Comparison of ENCODE assay signal across 2 cellular contexts in the genomic region with DNA sequence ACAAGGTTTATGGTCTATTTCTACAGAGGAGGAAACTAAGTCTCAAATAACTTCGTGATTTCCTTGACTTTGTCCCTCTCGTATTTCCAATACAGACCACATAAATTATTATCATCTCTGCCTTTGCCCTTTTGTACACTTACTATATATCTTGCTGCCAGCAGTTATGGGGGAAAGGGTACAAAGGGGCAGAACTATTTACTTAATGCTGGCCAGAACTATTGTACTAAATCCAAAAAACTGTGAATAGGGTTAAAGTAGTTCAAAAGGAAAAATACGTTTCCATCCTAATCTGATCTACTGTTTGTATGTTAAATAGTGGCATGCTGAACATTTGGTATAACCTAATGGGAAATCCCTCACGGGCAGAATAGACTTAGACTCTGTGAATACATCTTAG.
TF ChIP-seq lines count a peak whose summit lies in the region.

No MANE protein-coding gene starts in this region.

TF ChIP-seq in liver, 16 proteins besides CTCF, POLR2A, EP300 and RAD21 (continued from another document):
- TF ChIP-seq ZBTB33 (IDR thresholded peaks at IDR 0.05) = no peak
- TF ChIP-seq, protein P1, sequence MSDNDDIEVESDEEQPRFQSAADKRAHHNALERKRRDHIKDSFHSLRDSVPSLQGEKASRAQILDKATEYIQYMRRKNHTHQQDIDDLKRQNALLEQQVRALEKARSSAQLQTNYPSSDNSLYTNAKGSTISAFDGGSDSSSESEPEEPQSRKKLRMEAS (IDR thresholded peaks at IDR 0.05) = no peak
- TF ChIP-seq, protein P2, sequence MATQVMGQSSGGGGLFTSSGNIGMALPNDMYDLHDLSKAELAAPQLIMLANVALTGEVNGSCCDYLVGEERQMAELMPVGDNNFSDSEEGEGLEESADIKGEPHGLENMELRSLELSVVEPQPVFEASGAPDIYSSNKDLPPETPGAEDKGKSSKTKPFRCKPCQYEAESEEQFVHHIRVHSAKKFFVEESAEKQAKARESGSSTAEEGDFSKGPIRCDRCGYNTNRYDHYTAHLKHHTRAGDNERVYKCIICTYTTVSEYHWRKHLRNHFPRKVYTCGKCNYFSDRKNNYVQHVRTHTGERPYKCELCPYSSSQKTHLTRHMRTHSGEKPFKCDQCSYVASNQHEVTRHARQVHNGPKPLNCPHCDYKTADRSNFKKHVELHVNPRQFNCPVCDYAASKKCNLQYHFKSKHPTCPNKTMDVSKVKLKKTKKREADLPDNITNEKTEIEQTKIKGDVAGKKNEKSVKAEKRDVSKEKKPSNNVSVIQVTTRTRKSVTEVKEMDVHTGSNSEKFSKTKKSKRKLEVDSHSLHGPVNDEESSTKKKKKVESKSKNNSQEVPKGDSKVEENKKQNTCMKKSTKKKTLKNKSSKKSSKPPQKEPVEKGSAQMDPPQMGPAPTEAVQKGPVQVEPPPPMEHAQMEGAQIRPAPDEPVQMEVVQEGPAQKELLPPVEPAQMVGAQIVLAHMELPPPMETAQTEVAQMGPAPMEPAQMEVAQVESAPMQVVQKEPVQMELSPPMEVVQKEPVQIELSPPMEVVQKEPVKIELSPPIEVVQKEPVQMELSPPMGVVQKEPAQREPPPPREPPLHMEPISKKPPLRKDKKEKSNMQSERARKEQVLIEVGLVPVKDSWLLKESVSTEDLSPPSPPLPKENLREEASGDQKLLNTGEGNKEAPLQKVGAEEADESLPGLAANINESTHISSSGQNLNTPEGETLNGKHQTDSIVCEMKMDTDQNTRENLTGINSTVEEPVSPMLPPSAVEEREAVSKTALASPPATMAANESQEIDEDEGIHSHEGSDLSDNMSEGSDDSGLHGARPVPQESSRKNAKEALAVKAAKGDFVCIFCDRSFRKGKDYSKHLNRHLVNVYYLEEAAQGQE (IDR thresholded peaks at IDR 0.05) = no peak
- peak; percentile 72 for TF ChIP-seq SP1 (IDR thresholded peaks at IDR 0.05)
- peak; percentile 59 to 78 for TF ChIP-seq HNF4A (conservative IDR thresholded peaks at IDR 0.05)
- peak; percentile 21 for TF ChIP-seq HNF4G (IDR thresholded peaks at IDR 0.05)
- TF ChIP-seq FOXA2 (IDR thresholded peaks at IDR 0.05) = peak; percentile 28

TF ChIP-seq in HepG2, 621 proteins besides CTCF, POLR2A, EP300 and RAD21 (continues in another document):
- TF ChIP-seq ARID4A (CRISPR knock-in tag; IDR thresholded peaks at IDR 0.05; ENCODE audit: borderline replicate concordance) (no peak), ESRRA (CRISPR knock-in tag; IDR thresholded peaks at IDR 0.05; ENCODE audit: low read depth) (no peak), RNF2 (conservative IDR thresholded peaks at IDR 0.05; ENCODE audit: low read depth) (no peak), NFAT5 (CRISPR knock-in tag; IDR thresholded peaks at IDR 0.05) (no peak), ZBTB42 (CRISPR knock-in tag; IDR thresholded peaks at IDR 0.05) (no peak), LRRFIP1 (CRISPR knock-in tag; conservative IDR thresholded peaks at IDR 0.05) (no peak), ETS1 (CRISPR knock-in tag; IDR thresholded peaks at IDR 0.05) (no peak), KDM5A (IDR thresholded peaks at IDR 0.05; ENCODE audit: borderline replicate concordance, low read length) (no peak), ZNF329 (CRISPR knock-in tag; IDR thresholded peaks at IDR 0.05; ENCODE audit: low read depth) (no peak), ZNF264 (CRISPR knock-in tag; IDR thresholded peaks at IDR 0.05) (no peak), FOXK2 (IDR thresholded peaks at IDR 0.05) (no peak), ZSCAN30 (CRISPR knock-in tag; IDR thresholded peaks at IDR 0.05) (no peak), THAP8 (CRISPR knock-in tag; IDR thresholded peaks at IDR 0.05; ENCODE audit: borderline replicate concordance) (no peak), REPIN1 (CRISPR knock-in tag; IDR thresholded peaks at IDR 0.05; ENCODE audit: borderline replicate concordance, low read depth) (no peak)
- TF ChIP-seq, protein P3, sequence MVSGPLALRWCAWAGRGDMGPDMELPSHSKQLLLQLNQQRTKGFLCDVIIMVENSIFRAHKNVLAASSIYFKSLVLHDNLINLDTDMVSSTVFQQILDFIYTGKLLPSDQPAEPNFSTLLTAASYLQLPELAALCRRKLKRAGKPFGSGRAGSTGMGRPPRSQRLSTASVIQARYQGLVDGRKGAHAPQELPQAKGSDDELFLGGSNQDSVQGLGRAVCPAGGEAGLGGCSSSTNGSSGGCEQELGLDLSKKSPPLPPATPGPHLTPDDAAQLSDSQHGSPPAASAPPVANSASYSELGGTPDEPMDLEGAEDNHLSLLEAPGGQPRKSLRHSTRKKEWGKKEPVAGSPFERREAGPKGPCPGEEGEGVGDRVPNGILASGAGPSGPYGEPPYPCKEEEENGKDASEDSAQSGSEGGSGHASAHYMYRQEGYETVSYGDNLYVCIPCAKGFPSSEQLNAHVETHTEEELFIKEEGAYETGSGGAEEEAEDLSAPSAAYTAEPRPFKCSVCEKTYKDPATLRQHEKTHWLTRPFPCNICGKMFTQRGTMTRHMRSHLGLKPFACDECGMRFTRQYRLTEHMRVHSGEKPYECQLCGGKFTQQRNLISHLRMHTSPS (CRISPR knock-in tag; IDR thresholded peaks at IDR 0.05; ENCODE audit: low read depth) = no peak
- TF ChIP-seq, protein P4, sequence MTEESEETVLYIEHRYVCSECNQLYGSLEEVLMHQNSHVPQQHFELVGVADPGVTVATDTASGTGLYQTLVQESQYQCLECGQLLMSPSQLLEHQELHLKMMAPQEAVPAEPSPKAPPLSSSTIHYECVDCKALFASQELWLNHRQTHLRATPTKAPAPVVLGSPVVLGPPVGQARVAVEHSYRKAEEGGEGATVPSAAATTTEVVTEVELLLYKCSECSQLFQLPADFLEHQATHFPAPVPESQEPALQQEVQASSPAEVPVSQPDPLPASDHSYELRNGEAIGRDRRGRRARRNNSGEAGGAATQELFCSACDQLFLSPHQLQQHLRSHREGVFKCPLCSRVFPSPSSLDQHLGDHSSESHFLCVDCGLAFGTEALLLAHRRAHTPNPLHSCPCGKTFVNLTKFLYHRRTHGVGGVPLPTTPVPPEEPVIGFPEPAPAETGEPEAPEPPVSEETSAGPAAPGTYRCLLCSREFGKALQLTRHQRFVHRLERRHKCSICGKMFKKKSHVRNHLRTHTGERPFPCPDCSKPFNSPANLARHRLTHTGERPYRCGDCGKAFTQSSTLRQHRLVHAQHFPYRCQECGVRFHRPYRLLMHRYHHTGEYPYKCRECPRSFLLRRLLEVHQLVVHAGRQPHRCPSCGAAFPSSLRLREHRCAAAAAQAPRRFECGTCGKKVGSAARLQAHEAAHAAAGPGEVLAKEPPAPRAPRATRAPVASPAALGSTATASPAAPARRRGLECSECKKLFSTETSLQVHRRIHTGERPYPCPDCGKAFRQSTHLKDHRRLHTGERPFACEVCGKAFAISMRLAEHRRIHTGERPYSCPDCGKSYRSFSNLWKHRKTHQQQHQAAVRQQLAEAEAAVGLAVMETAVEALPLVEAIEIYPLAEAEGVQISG (CRISPR knock-in tag; IDR thresholded peaks at IDR 0.05) = no peak
- TF ChIP-seq, protein P5, sequence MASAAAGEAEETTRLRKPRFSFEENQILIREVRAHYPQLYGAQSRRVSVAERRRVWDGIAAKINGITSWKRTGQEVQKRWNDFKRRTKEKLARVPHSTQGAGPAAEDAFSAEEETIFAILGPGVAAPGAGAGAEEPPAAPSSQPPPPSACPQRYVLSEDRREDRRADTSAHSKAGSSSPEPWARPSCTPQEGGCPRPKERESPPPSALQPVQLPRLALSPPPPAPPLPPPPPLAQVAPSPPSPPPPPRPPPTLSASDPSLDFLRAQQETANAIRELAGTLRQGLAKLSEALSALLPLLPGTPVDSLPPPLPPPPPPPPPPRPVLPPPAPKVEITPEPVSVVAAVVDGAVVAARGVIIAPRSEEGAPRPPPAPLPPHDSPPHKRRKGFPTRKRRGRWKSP (CRISPR knock-in tag; IDR thresholded peaks at IDR 0.05) = no peak
- TF ChIP-seq, protein P6, sequence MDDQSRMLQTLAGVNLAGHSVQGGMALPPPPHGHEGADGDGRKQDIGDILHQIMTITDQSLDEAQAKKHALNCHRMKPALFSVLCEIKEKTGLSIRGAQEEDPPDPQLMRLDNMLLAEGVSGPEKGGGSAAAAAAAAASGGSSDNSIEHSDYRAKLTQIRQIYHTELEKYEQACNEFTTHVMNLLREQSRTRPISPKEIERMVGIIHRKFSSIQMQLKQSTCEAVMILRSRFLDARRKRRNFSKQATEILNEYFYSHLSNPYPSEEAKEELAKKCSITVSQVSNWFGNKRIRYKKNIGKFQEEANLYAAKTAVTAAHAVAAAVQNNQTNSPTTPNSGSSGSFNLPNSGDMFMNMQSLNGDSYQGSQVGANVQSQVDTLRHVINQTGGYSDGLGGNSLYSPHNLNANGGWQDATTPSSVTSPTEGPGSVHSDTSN (CRISPR knock-in tag; IDR thresholded peaks at IDR 0.05; ENCODE audit: borderline replicate concordance) = no peak
